Comparison of ENCODE assay signal across 16 cellular contexts in the genomic region with DNA sequence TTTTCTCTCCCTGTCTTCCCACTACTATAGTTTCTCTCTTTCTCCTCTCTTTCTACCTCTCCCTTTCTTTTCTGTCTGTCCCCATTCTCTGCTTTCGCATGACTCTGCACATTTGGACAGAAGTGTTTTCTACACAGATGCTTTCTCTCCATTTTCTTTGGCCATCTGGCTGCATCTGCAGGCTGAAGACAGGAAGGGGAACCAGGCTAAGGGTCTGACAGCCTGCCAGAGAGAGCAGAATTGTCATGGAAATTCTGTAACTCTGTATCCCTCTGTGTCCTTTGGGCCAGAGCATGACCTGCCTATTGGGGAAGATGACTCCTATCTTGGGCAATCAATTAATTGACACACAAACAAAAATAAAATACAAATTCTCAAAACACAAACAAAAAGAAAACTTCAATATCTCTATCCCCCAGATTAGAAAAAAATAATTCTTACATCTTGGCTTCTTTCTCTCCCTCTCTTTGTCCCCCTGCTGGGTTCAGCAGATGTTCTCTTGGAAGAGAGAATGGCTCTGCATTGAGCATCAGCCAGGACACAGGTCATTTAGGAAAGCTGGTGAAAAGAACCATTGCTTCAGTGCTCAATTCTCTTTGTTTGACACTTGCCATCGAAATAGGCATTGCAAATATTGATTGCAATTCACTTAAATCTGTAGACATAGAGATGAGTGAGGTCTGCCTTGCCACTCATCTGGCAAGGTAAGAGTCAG.
DNase-seq lines count a peak whose midpoint lies in the region; ATAC-seq and TF ChIP-seq lines count a peak whose summit lies in the region.
"Had no signal": no experiment of that assay in that cellular context is flagged by ENCODE, and none has a peak within 500 bp of the region (broad histone marks: within the 10 kb centered on the region; RNA-seq: fewer than 3 reads in every experiment).

No MANE protein-coding gene starts in this region.

- H3K4me2 ChIP-seq in GM23338 (no peak overlapping the region), Karpas-422 (ENCODE audit: low read depth, low read length, poor library complexity, severe bottlenecking) (no peak overlapping the region)

- H3K4me3 ChIP-seq in GM23338 (no peak overlapping the region), fibroblast of the aortic adventitia (ENCODE audit: low read depth, low read length) (no peak overlapping the region), Karpas-422 (ENCODE audit: low read length) (no peak overlapping the region)
- H3K4me3 ChIP-seq: HAP-1 had no signal

- no peaks in the 10 kb centered on the region for H3F3A ChIP-seq in GM23338 (replicated peaks; ENCODE audit: low read depth)

- H2AFZ ChIP-seq in GM23338 (peak overlapping the region; percentile 38; the same call in 1 of the 2 replicates), Karpas-422 (ENCODE audit: low read length) (no peak overlapping the region)

- H3K9me2 ChIP-seq in GM23338 (ENCODE audit: insufficient read depth) (peaks cover 9% of the 10 kb centered on the region; the same call in 1 of the 2 replicates), Karpas-422 (replicated peaks; ENCODE audit: insufficient read depth, low read length) (0 out of 2 replicates have a peak, but pooled peaks cover 3% of the 10 kb centered on the region)

- no peak overlapping the region for H3K4me3 Mint-ChIP-seq in GM23338
- H3K4me3 Mint-ChIP-seq: nephron progenitor cell, type B pancreatic cell had no signal

- ATAC-seq in GM23338: no peak

- H3K27me3 Mint-ChIP-seq in GM23338 (ENCODE audit: insufficient read depth, low read depth, poor library complexity): peaks cover 4% of the 10 kb centered on the region

- H3K36me3 ChIP-seq in GM23338 (ENCODE audit: insufficient read depth) (no peaks in the 10 kb centered on the region), Karpas-422 (ENCODE audit: insufficient read depth, low read length) (no peaks in the 10 kb centered on the region)
- H3K36me3 ChIP-seq: HAP-1 had no signal

- DNase-seq in GM23338 (ENCODE audit: low spot score): no peak
- DNase-seq in NCI-H345 (lab: John Stamatoyannopoulos, UW): peak; percentile 73
- DNase-seq in fibroblast of the aortic adventitia (ENCODE audit: low read depth): peak; percentile 45
- peak; percentile 36 for DNase-seq in putamen (ENCODE audit: low spot score)
- DNase-seq in SIG-M5 (lab: John Stamatoyannopoulos, UW): no peak
- DNase-seq in Karpas-422: no peak
- no peak for DNase-seq in NCI-H526 (lab: John Stamatoyannopoulos, UW)
- DNase-seq in activated gamma-delta T cell treated with Interleukin-2 at 50 U/mL for 16 hours: no peak
- DNase-seq: activated CD4-positive, alpha-beta T cell treated with anti-CD3 and anti-CD28 coated beads, Interleukin-2, amount 50 U/mL, for 4 hours; activated naive CD4-positive, alpha-beta T cell treated with anti-CD3 and anti-CD28 coated beads, Interleukin-2, amount 50 U/mL, for 16 hours; NCI-H2081; nephron progenitor cell; NK-92 treated with Interleukin-12 subunit alpha and Interleukin-12 subunit beta, amount 100 ng/mL, for 24 hours; stimulated activated CD4-positive, alpha-beta T cell treated with anti-CD3 and anti-CD28 coated beads, Interleukin-12 subunit alpha, Interleukin-12 subunit beta, amount 100 ng/mL, for 4 hours had no signal

- H3K79me2 ChIP-seq in GM23338 (replicated peaks; ENCODE audit: insufficient read depth): no peaks in the 10 kb centered on the region
- H3K79me2 ChIP-seq in Karpas-422 (ENCODE audit: low read length): no peaks in the 10 kb centered on the region

- H3K27ac ChIP-seq in GM23338 (ENCODE audit: low read depth) (no peak overlapping the region), Karpas-422 (ENCODE audit: low read length) (no peak overlapping the region)

- H3K27ac Mint-ChIP-seq in GM23338: no peak overlapping the region; the same call in 1 of the 2 replicates
- H3K27ac Mint-ChIP-seq: nephron progenitor cell, type B pancreatic cell had no signal

- H3K4me1 Mint-ChIP-seq in GM23338: peaks cover 7% of the 10 kb centered on the region; the same call in 2 of the 3 replicates
- H3K4me1 Mint-ChIP-seq: nephron progenitor cell had no signal

- no peaks in the 10 kb centered on the region for H3K9me3 Mint-ChIP-seq in GM23338

- no peak for TF ChIP-seq CTCF in GM23338 (conservative IDR thresholded peaks at IDR 0.05; ENCODE audit: low read depth in 2 of 2)
- TF ChIP-seq CTCF in fibroblast of the aortic adventitia (IDR thresholded peaks at IDR 0.05; ENCODE audit: insufficient read depth, low read length): no peak

- H3K27me3 ChIP-seq in GM23338 (ENCODE audit: insufficient read depth) (no peaks in the 10 kb centered on the region), Karpas-422 (ENCODE audit: low read length) (no peaks in the 10 kb centered on the region)

- H4K20me1 ChIP-seq in GM23338 (replicated peaks; ENCODE audit: insufficient read depth) (no peaks in the 10 kb centered on the region), Karpas-422 (ENCODE audit: insufficient read depth, low read depth, low read length) (no peaks in the 10 kb centered on the region)

- no peaks in the 10 kb centered on the region for H3K9me3 ChIP-seq in Karpas-422 (ENCODE audit: low read length)
- H3K9me3 ChIP-seq: HAP-1 had no signal

- H3K36me3 Mint-ChIP-seq in GM23338 (ENCODE audit: low read depth): no peaks in the 10 kb centered on the region
- H3K36me3 Mint-ChIP-seq: type B pancreatic cell had no signal

- no peak overlapping the region for H3K9ac ChIP-seq in Karpas-422 (ENCODE audit: low read length)

- H3K4me1 ChIP-seq in GM23338 (ENCODE audit: insufficient read depth) (no peaks in the 10 kb centered on the region), Karpas-422 (ENCODE audit: low read length) (peaks cover 10% of the 10 kb centered on the region)
- H3K4me1 ChIP-seq: HAP-1 had no signal

TF ChIP-seq in GM23338, 12 proteins besides CTCF, POLR2A, EP300 and RAD21:
- TF ChIP-seq ZNF331 (CRISPR knock-in tag; IDR thresholded peaks at IDR 0.05; ENCODE audit: low read depth) (no peak), ETS1 (IDR thresholded peaks at IDR 0.05) (no peak), ZNF114 (CRISPR knock-in tag; IDR thresholded peaks at IDR 0.05) (no peak)

Comparison
In these comparisons a context has a peak if more than half of its experiments do, and no peak if none do; other contexts are left out.
1. DNase-seq: peak in NCI-H345 (single experiment), fibroblast of the aortic adventitia (single experiment) and putamen (single experiment); none in GM23338 (single experiment), SIG-M5 (single experiment), Karpas-422 (single experiment), NCI-H526 (0 of 2) and activated gamma-delta T cell treated with Interleukin-2 at 50 U/mL for 16 hours (single experiment).